Comparison of ENCODE assay signal across 8 cellular contexts in genomic region chr6:22737331-22737730, GRCh38.
DNase-seq lines count a peak whose midpoint lies in the region; ATAC-seq lines count a peak whose summit lies in the region.

No MANE protein-coding gene starts in this region.

- ATAC-seq in HG02870 (IDR thresholded peaks at IDR 0.05; ENCODE audit: unreplicated experiment) = no peak

- peak; percentile 11 to 19 for DNase-seq in SHP77 (lab: John Stamatoyannopoulos, UW)
- no peak for DNase-seq in SHP77 treated with DMSO at 0.1 percent for 48 hours (lab: John Stamatoyannopoulos, UW)
- peak; percentile 7 for DNase-seq in UCSD-AML1 (lab: John Stamatoyannopoulos, UW; ENCODE audit: unreplicated experiment)
- DNase-seq in hepatic stellate cell (ENCODE audit: low spot score) = peak; percentile 20
- DNase-seq in stromal cell of bone marrow (ENCODE audit: low read depth) = peak; percentile 43
- DNase-seq in activated CD4-positive, alpha-beta T cell treated with anti-CD3 and anti-CD28 coated beads for 1 hour = no peak
- DNase-seq in activated CD4-positive, alpha-beta T cell treated with anti-CD3 and anti-CD28 coated beads for 4 hours = no peak

Comparison
In these comparisons a context has a peak if more than half of its experiments do, and no peak if none do; other contexts are left out.
1. DNase-seq: peak in SHP77 (2 of 2), UCSD-AML1 (single experiment), hepatic stellate cell (single experiment) and stromal cell of bone marrow (single experiment); none in SHP77 treated with DMSO at 0.1 percent for 48 hours (single experiment), activated CD4-positive, alpha-beta T cell treated with anti-CD3 and anti-CD28 coated beads for 1 hour (single experiment) and activated CD4-positive, alpha-beta T cell treated with anti-CD3 and anti-CD28 coated beads for 4 hours (0 of 2).